8 cellular contexts compared by ENCODE assay signal in the genomic region with DNA sequence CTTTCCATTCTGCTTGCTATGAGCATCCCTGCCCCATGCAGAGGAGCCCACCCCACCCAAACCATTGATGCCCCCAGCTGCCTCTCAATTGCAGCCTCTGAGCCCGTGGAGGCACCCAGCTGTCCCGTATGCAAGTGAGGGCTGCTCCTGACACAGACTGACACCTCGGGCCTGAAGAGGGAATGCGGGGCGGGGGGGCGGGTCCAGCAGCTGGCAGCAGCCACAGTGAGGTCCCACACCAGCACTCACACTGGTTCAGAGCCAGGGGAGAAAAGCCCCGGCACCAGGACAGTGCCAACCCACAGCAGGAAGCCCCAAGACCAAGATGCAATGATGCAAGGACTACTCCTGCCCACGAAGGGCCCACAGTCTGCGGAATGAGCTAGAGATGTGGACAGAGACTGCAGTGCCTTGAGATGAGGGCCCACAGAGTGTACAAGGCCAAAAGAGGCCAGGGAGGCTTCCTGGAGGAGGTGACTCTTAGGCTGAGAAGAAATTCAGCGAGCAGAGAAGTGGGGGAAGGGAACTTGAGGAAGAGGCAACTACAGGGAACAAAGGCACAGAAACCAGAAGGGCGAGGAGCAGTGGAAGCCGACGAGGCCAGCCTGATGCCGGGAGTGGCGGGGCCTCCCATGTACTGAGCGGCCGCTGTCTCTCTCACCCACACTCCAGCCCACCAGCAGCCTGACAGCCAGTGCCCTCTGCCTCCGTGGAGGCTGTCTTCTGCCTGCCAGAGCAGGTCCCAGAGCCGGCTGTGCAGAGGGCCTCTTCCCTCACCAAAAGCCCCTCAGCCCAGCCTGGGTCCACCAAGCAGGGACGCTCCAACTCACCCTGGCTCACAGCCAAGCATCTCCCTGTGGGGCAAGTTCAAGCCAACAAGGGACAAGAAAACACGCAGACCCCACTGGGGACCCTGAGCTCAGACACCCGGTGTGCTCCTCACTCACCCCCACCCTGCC. TPM values are rescaled to one million over a fixed set of nuclear protein-coding genes. Genes with fewer than 3 reads are reported as not detected.
DNase-seq lines count a peak whose midpoint lies in the region; ATAC-seq and TF ChIP-seq lines count a peak whose summit lies in the region.

No MANE protein-coding gene starts in this region.

- no peaks in the 10 kb centered on the region for H3K36me3 ChIP-seq in skeletal muscle tissue (ENCODE audit: control insufficient read depth in 3 of 3, insufficient read depth in 3 of 3, low read length in 3 of 3)

- no peaks in the 10 kb centered on the region for H3K27me3 Mint-ChIP-seq in T-helper 1 cell treated with Interleukin-12 subunit alpha and Interleukin-12 subunit beta and Interleukin-4 antibody, amounts not matched to agents 30 μg/mL and 1 μg/mL, for 36 hours (ENCODE audit: low read depth)

- peak overlapping the region; percentile 98 for H3K27ac Mint-ChIP-seq in T-helper 1 cell treated with Interleukin-12 subunit alpha and Interleukin-12 subunit beta and Interleukin-4 antibody, amounts not matched to agents 30 μg/mL and 1 μg/mL, for 36 hours

- H3K4me1 Mint-ChIP-seq in T-helper 1 cell treated with Interleukin-12 subunit alpha and Interleukin-12 subunit beta and Interleukin-4 antibody, amounts not matched to agents 30 μg/mL and 1 μg/mL, for 36 hours (ENCODE audit: low read depth) = peaks cover 87% of the 10 kb centered on the region

- H3K9me3 ChIP-seq in skeletal muscle tissue (ENCODE audit: control insufficient read depth in 3 of 3, low read length in 3 of 3) = no peaks in the 10 kb centered on the region

- H3K27ac ChIP-seq in skeletal muscle tissue (ENCODE audit: low read depth, low read length) = peak overlapping the region; percentile 64

- H3K27me3 ChIP-seq in skeletal muscle tissue (ENCODE audit: control insufficient read depth in 3 of 3, insufficient read depth in 3 of 3, low read length in 3 of 3) = no peaks in the 10 kb centered on the region

- peak overlapping the region; percentile 90 for H3K4me3 Mint-ChIP-seq in T-helper 1 cell treated with Interleukin-12 subunit alpha and Interleukin-12 subunit beta and Interleukin-4 antibody, amounts not matched to agents 30 μg/mL and 1 μg/mL, for 36 hours

- H3K36me3 Mint-ChIP-seq in T-helper 1 cell treated with Interleukin-12 subunit alpha and Interleukin-12 subunit beta and Interleukin-4 antibody, amounts not matched to agents 30 μg/mL and 1 μg/mL, for 36 hours (ENCODE audit: low read depth) = peaks cover 40% of the 10 kb centered on the region

- H3K4me1 ChIP-seq in skeletal muscle tissue (ENCODE audit: control insufficient read depth in 3 of 3, insufficient read depth in 3 of 3, low read length in 3 of 3) = peaks cover 84 to 99% (median 92%) of the 10 kb centered on the region in 3 donors

- ATAC-seq in activated CD4-positive, CD25-positive, alpha-beta regulatory T cell treated with anti-CD3 and anti-CD28 coated beads, Interleukin-2, amount 50 U/mL, for 24 hours = no peak
- no peak for ATAC-seq in GM21360 (IDR thresholded peaks at IDR 0.05; ENCODE audit: unreplicated experiment)

- TF ChIP-seq CTCF in fibroblast of the aortic adventitia (IDR thresholded peaks at IDR 0.05; ENCODE audit: insufficient read depth, low read length) = no peak

- peak overlapping the region; percentile 10 to 75 (median 33) for H3K9ac ChIP-seq in skeletal muscle tissue (ENCODE audit: low read depth in 1 of 3, low read length in 3 of 3)

- H3K9me3 Mint-ChIP-seq in T-helper 1 cell treated with Interleukin-12 subunit alpha and Interleukin-12 subunit beta and Interleukin-4 antibody, amounts not matched to agents 30 μg/mL and 1 μg/mL, for 36 hours = no peaks in the 10 kb centered on the region

- peak; percentile 44 for DNase-seq in activated CD4-positive, CD25-positive, alpha-beta regulatory T cell treated with anti-CD3 and anti-CD28 coated beads, Interleukin-2, amount 50 U/mL, for 72 hours
- no peak for DNase-seq in fibroblast of the aortic adventitia (ENCODE audit: low read depth)
- no peak for DNase-seq in RPMI8226
- no peak for DNase-seq in NCI-H82 treated with DMSO at 0.1 percent for 48 hours (lab: John Stamatoyannopoulos, UW; ENCODE audit: unreplicated experiment)

- peak overlapping the region; percentile 6 for H3K4me3 ChIP-seq in fibroblast of the aortic adventitia (ENCODE audit: low read depth, low read length)
- H3K4me3 ChIP-seq in skeletal muscle tissue (ENCODE audit: low read length in 3 of 3) = peak overlapping the region in 2 of 3 donors; percentile 36 to 54

RNA-seq across cellular contexts. Expression of a gene that starts 9.2 kb away (rescaled TPM):
- total RNA-seq in fibroblast of the aortic adventitia (ENCODE audit: low replicate concordance) = 32.4 and 50.3 TPM in 2 replicates
- total RNA-seq in skeletal muscle tissue = 8.9 TPM

RNA-seq across cellular contexts. Expression of a gene that starts 34.0 kb away (rescaled TPM):
- 7.0 and 19.9 TPM in 2 replicates for total RNA-seq in fibroblast of the aortic adventitia (ENCODE audit: low replicate concordance)
- total RNA-seq in skeletal muscle tissue = 7.3 TPM

RNA-seq across cellular contexts. Expression of a gene that starts 41.1 kb away (rescaled TPM):
- total RNA-seq in fibroblast of the aortic adventitia (ENCODE audit: low replicate concordance) (1.6 and 2.6 TPM in 2 replicates), skeletal muscle tissue (not detected)

RNA-seq across cellular contexts. Expression of a gene that starts 54.8 kb away (rescaled TPM):
- total RNA-seq in fibroblast of the aortic adventitia (ENCODE audit: low replicate concordance) = 24.4 and 37.1 TPM in 2 replicates
- 23.5 TPM for total RNA-seq in skeletal muscle tissue
